Comparison of ENCODE assay signal across 7 cellular contexts in genomic region chr12:72271741-72272661, GRCh38. TPM values are rescaled to one million over a fixed set of nuclear protein-coding genes. Genes with fewer than 3 reads are reported as not detected.
DNase-seq lines count a peak whose midpoint lies in the region; ATAC-seq, FAIRE-seq and TF ChIP-seq lines count a peak whose summit lies in the region.

TSS of gene TRHDE (plus strand) at chr12:72272370. CDS start at chr12:72272644, 274 bp downstream.

- no peak for TF ChIP-seq POLR2A in HepG2 (IDR thresholded peaks at IDR 0.05; ENCODE audit: insufficient read depth in 1 of 2, low read depth in 2 of 2, low read length in 2 of 2)

- peak; percentile 78 for ATAC-seq in HepG2
- no peak for ATAC-seq in GM18870 (IDR thresholded peaks at IDR 0.05; ENCODE audit: unreplicated experiment)
- ATAC-seq in GM19035 (IDR thresholded peaks at IDR 0.05; ENCODE audit: unreplicated experiment): no peak

- H3K4me1 ChIP-seq in HepG2 (ENCODE audit: insufficient read depth, low read length) (no peaks in the 10 kb centered on the region; the same call in 1 of the 2 replicates), stomach smooth muscle (ENCODE audit: control insufficient read depth, insufficient read depth, low read length) (peaks cover 20% of the 10 kb centered on the region)

- peak within 1 kb of the TSS; percentile 1; the same call in 1 of the 2 replicates for H3K4me3 ChIP-seq in GM08714 (ENCODE audit: low read length)
- H3K4me3 ChIP-seq in HepG2 (replicated peaks in 1 of 3; ENCODE audit: insufficient read depth in 1 of 3, low read depth in 2 of 3, low read length in 3 of 3): peak within 1 kb of the TSS; percentile 23 to 54 (median 34); a peak in 4 of 6 replicates
- H3K4me3 ChIP-seq in stomach smooth muscle (ENCODE audit: low read length in 2 of 2): peak within 1 kb of the TSS; percentile 79 to 80

- H3K9me3 ChIP-seq in HepG2 (ENCODE audit: low read length) (no peaks in the 10 kb centered on the region), stomach smooth muscle (ENCODE audit: control insufficient read depth in 2 of 2, low read length in 2 of 2) (no peaks in the 10 kb centered on the region)

- POLR2A ChIA-PET in HepG2 (lab: Yijun Ruan, JAX): no interaction called here

- CTCF ChIA-PET in HepG2 (lab: Yijun Ruan, JAX; ENCODE audit: low intra/inter-chr PET ratio, low total read pairs): no interaction called here

- H3K27me3 ChIP-seq in HepG2 (ENCODE audit: control insufficient read depth in 1 of 2, insufficient read depth in 2 of 2, low read length in 2 of 2) (peaks cover 8 to 35% of the 10 kb centered on the region in 2 experiments), stomach smooth muscle (ENCODE audit: control insufficient read depth in 1 of 2, insufficient read depth in 2 of 2, low read length in 2 of 2) (peaks cover 24 to 48% of the 10 kb centered on the region in 2 donors)

- no peak within 1 kb of the TSS for H3K9ac ChIP-seq in HepG2 (ENCODE audit: insufficient read depth, low read depth, low read length)
- H3K9ac ChIP-seq in stomach smooth muscle (ENCODE audit: low read length in 2 of 2): peak within 1 kb of the TSS in 1 of 2 donors; percentile 24

- no peaks in the 10 kb centered on the region for H3K79me2 ChIP-seq in HepG2 (ENCODE audit: insufficient read depth, low read length)

- BruUV-seq in HepG2 (replicated peaks; lab: Mats Ljungman, UMichigan): no TSS peak

- H3K4me2 ChIP-seq in HepG2 (ENCODE audit: low read depth, low read length): peak within 1 kb of the TSS; percentile 77

- FAIRE-seq in HepG2 (lab: Jason Lieb, UNC): no peak

- DNase-seq in NCI-H226 (peak; percentile 11), dedifferentiated amniotic fluid mesenchymal stem cell (ENCODE audit: extremely low spot score) (peak; percentile 46), HepG2 (ENCODE audit: low spot score) (no peak)

- H2AFZ ChIP-seq in HepG2 (ENCODE audit: low read length): no peak within 1 kb of the TSS

- in situ Hi-C loops in HepG2 (cut with HindIII; ENCODE audit: extremely low pct_ligation_motif_present, low pct_unique_long_range_greater_than_20kb): no loop called here

- 18% methylated on average over 33 of the region's 81 CpGs for WGBS in HepG2 (ENCODE audit: low lambda C conversion rate)

- TF ChIP-seq EP300 in HepG2 (IDR thresholded peaks at IDR 0.05; ENCODE audit: low read depth in 2 of 2, low read length in 2 of 2) (no peak), HepG2 (CRISPR knock-in tag; IDR thresholded peaks at IDR 0.05; ENCODE audit: borderline replicate concordance) (no peak)

- no peak for TF ChIP-seq RAD21 in HepG2 (CRISPR knock-in tag; IDR thresholded peaks at IDR 0.05)

- H3K27ac ChIP-seq in HepG2 (ENCODE audit: extremely low read length, insufficient read depth, low read length): no peak within 1 kb of the TSS
- H3K27ac ChIP-seq in stomach smooth muscle (ENCODE audit: low read length): no peak within 1 kb of the TSS

- no peaks in the 10 kb centered on the region for H3K36me3 ChIP-seq in HepG2 (replicated peaks in 1 of 2; ENCODE audit: control insufficient read depth in 1 of 2, insufficient read depth in 2 of 2, low read length in 2 of 2)
- no peaks in the 10 kb centered on the region for H3K36me3 ChIP-seq in stomach smooth muscle (ENCODE audit: control insufficient read depth in 2 of 2, insufficient read depth in 2 of 2, low read length in 2 of 2)

- intact Hi-C loops in HepG2 (cut with micrococcal nuclease; ENCODE audit: unreplicated experiment): no loop called here

- H4K20me1 ChIP-seq in HepG2 (ENCODE audit: insufficient read depth, low read length): no peaks in the 10 kb centered on the region

- TF ChIP-seq CTCF in HepG2 (CRISPR knock-in tag; IDR thresholded peaks at IDR 0.05): no peak

TF ChIP-seq in HepG2, 621 proteins besides CTCF, POLR2A, EP300 and RAD21:
- TF ChIP-seq ZFP91 (CRISPR knock-in tag; IDR thresholded peaks at IDR 0.05; ENCODE audit: borderline replicate concordance): peak; percentile 14; the same call in 1 of the 2 replicates
- peak; percentile 95 for TF ChIP-seq EZH2 (conservative IDR thresholded peaks at IDR 0.05; ENCODE audit: low read depth, low read length)
- TF ChIP-seq ZSCAN30 (CRISPR knock-in tag; IDR thresholded peaks at IDR 0.05): no peak
- TF ChIP-seq ZNF687 (CRISPR knock-in tag; IDR thresholded peaks at IDR 0.05): peak; percentile 39; the same call in 1 of the 2 replicates
- no peak for TF ChIP-seq ZNF337 (CRISPR knock-in tag; IDR thresholded peaks at IDR 0.05; ENCODE audit: borderline replicate concordance, low read depth)
- TF ChIP-seq ZNF800 (CRISPR knock-in tag; IDR thresholded peaks at IDR 0.05): peak; percentile 85

RNA-seq across cellular contexts. Expression of gene TRHDE, which starts in this region (rescaled TPM):
- not detected in 2 replicates for total RNA-seq in HepG2 (2016; rRNA removed; fragmentation: Illumina TruSeq; extraction: Trizol)
- total RNA-seq in HepG2 (2016; cell fraction: cytosol; rRNA removed; fragmentation: Illumina TruSeq; extraction: Trizol; ENCODE audit: low read depth): not detected in 2 replicates
- total RNA-seq in HepG2 (2016; cell fraction: insoluble cytoplasmic fraction; rRNA removed; fragmentation: Illumina TruSeq; extraction: Trizol): 0.01 TPM in 1 of 2 replicates, not detected in the other
- not detected in 2 replicates for total RNA-seq in HepG2 (2016; cell fraction: membrane; rRNA removed; fragmentation: Illumina TruSeq; extraction: Trizol)
- not detected in 2 replicates for total RNA-seq in HepG2 (2016; cell fraction: nucleus; rRNA removed; fragmentation: Illumina TruSeq; extraction: Trizol)
- not detected in 2 replicates for polyA plus RNA-seq in HepG2 (2011; rRNA removed)
- not detected in 2 replicates for polyA plus RNA-seq in HepG2 (2011; cell fraction: cytosol; rRNA removed)
- not detected in 2 replicates for polyA plus RNA-seq in HepG2 (2011; cell fraction: nucleus; rRNA removed)
- not detected in 2 replicates for polyA plus RNA-seq in HepG2 (2012)
- polyA plus RNA-seq in HepG2 (2016; cell fraction: cytosol; fragmentation: Illumina TruSeq; extraction: Trizol; ENCODE audit: low read depth): not detected in 2 replicates
- polyA plus RNA-seq in HepG2 (2016; cell fraction: insoluble cytoplasmic fraction; fragmentation: Illumina TruSeq; extraction: Trizol; ENCODE audit: low read depth): not detected in 2 replicates
- polyA plus RNA-seq in HepG2 (2016; cell fraction: membrane; fragmentation: Illumina TruSeq; extraction: Trizol; ENCODE audit: low read depth): not detected in 2 replicates
- polyA plus RNA-seq in HepG2 (2016; cell fraction: nucleus; fragmentation: Illumina TruSeq; extraction: Trizol; ENCODE audit: insufficient read depth, low read depth): not detected in 2 replicates
- polyA minus RNA-seq in HepG2 (2011; rRNA and poly(A)+ RNA removed; ENCODE audit: low replicate concordance): 0.02 TPM in 1 of 2 replicates, not detected in the other
- polyA minus RNA-seq in HepG2 (2011; cell fraction: cytosol; rRNA and poly(A)+ RNA removed): not detected in 2 replicates
- polyA minus RNA-seq in HepG2 (2011; cell fraction: nucleus; rRNA and poly(A)+ RNA removed): not detected in 2 replicates

Comparison
In these comparisons a context has a peak if more than half of its experiments do, and no peak if none do; other contexts are left out.
1. Peak in ATAC-seq, H3K4me3 ChIP-seq and H3K4me2 ChIP-seq in HepG2; RNA of the gene not detected or under 1 TPM.
2. H3K4me3 ChIP-seq: peak in every context shown above with its lines; median percentile 80 in stomach smooth muscle; 34 in HepG2; 1 in GM08714.